ENCODE assay signal across 1 cellular context in the genomic region with DNA sequence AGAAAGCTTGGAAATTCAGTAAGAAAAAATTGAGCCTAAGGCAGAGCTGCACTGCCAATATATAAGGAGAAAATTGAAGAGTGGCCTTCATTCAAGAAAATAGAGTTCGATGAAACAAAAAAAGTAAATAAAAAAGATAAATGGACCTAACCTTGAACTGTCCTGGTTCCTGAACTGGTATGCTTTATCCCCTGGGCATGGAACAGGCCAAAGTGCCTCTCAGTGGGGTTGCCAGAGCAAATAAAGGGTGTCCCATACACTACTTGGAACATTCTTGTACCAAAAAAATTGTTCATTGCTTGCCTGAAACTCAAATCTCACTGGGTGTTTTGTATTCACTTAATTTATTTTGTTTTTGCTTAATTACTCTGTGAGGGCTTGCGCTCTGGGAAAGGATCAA.
TF ChIP-seq lines count a peak whose summit lies in the region.

No MANE protein-coding gene starts in this region.

TF ChIP-seq in HepG2, 621 proteins besides CTCF, POLR2A, EP300 and RAD21 (continued from another document):
- TF ChIP-seq GLMP (CRISPR knock-in tag; IDR thresholded peaks at IDR 0.05; ENCODE audit: borderline replicate concordance) (no peak), REL (CRISPR knock-in tag; conservative IDR thresholded peaks at IDR 0.05) (no peak), ZNF607 (CRISPR knock-in tag; IDR thresholded peaks at IDR 0.05; ENCODE audit: borderline replicate concordance) (no peak), KAT7 (CRISPR knock-in tag; IDR thresholded peaks at IDR 0.05; ENCODE audit: borderline replicate concordance) (no peak), HNF4A (CRISPR knock-in tag; IDR thresholded peaks at IDR 0.05) (peak; percentile 71), GATAD2A (CRISPR knock-in tag; IDR thresholded peaks at IDR 0.05) (peak; percentile 68)
